ENCODE assay signal across 12 cellular contexts in genomic region chr2:205883026-205883425, GRCh38.
DNase-seq lines count a peak whose midpoint lies in the region; ATAC-seq and TF ChIP-seq lines count a peak whose summit lies in the region.
"Had no signal": no experiment of that assay in that cellular context is flagged by ENCODE, and none has a peak within 500 bp of the region (broad histone marks: within the 10 kb centered on the region; RNA-seq: fewer than 3 reads in every experiment).

No MANE protein-coding gene starts in this region.

- intact Hi-C loops in esophagus muscularis mucosa (cut with DNase I): no loop called here
- intact Hi-C loops in uterus (cut with DNase I; ENCODE audit: low total_unique reads): loop anchor here (10.0 kb wide), 1 partner anchor 118 kb away; no protein-coding TSS in a partner anchor

- H3K4me2 ChIP-seq in neural progenitor cell: no peak overlapping the region
- H3K4me2 ChIP-seq: A549 had no signal

- no peak overlapping the region for H3K4me3 Mint-ChIP-seq in neural progenitor cell
- H3K4me3 Mint-ChIP-seq: CD4-positive, alpha-beta memory T cell had no signal

- H3K36me3 ChIP-seq in HAP-1 (replicated peaks) (no peaks in the 10 kb centered on the region), esophagus muscularis mucosa (no peaks in the 10 kb centered on the region), neural progenitor cell (no peaks in the 10 kb centered on the region), uterus (no peaks in the 10 kb centered on the region)
- H3K36me3 ChIP-seq: BE2C had no signal

- H3K27ac Mint-ChIP-seq in neural progenitor cell: no peak overlapping the region
- H3K27ac Mint-ChIP-seq: CD4-positive, alpha-beta memory T cell had no signal

- peak; percentile 63 to 68 for DNase-seq in HAP-1 (ENCODE audit: low spot score in 2 of 2)
- DNase-seq in esophagus muscularis mucosa (ENCODE audit: extremely low spot score): no peak
- DNase-seq in neural progenitor cell (ENCODE audit: low spot score): peak; percentile 13
- DNase-seq in uterus: no peak
- DNase-seq in HT-29 (ENCODE audit: low spot score): no peak
- DNase-seq: BE2C; CD4-positive, alpha-beta memory T cell; DMS79 had no signal

- ATAC-seq in esophagus mucosa: no peak
- ATAC-seq in GM21723 (IDR thresholded peaks at IDR 0.05; ENCODE audit: unreplicated experiment): no peak
- ATAC-seq: A549 had no signal

- no peaks in the 10 kb centered on the region for H3K36me3 Mint-ChIP-seq in neural progenitor cell
- H3K36me3 Mint-ChIP-seq: CD4-positive, alpha-beta memory T cell had no signal

- peaks cover 10% of the 10 kb centered on the region for H3K4me1 Mint-ChIP-seq in neural progenitor cell

- no peaks in the 10 kb centered on the region for H3K79me2 ChIP-seq in neural progenitor cell (ENCODE audit: low read depth)

- H3K27ac ChIP-seq in esophagus muscularis mucosa (replicated peaks in 1 of 4) (peak overlapping the region; percentile 64 to 81 (median 78)), neural progenitor cell (no peak overlapping the region), uterus (peak overlapping the region; percentile 38 to 47)
- H3K27ac ChIP-seq: A549, C4-2B had no signal

- no peaks in the 10 kb centered on the region for H4K20me1 ChIP-seq in neural progenitor cell (ENCODE audit: low read depth)

- H3K4me3 ChIP-seq in HAP-1 (no peak overlapping the region), esophagus muscularis mucosa (no peak overlapping the region), neural progenitor cell (no peak overlapping the region), uterus (no peak overlapping the region)
- H3K4me3 ChIP-seq: A549 had no signal

- H3K9ac ChIP-seq in neural progenitor cell: no peak overlapping the region

- peaks cover 9% of the 10 kb centered on the region for H3K4me1 ChIP-seq in HAP-1
- H3K4me1 ChIP-seq in esophagus muscularis mucosa: peaks cover 0 to 58% (median 42%) of the 10 kb centered on the region in 4 donors
- peaks cover 16% of the 10 kb centered on the region for H3K4me1 ChIP-seq in neural progenitor cell
- H3K4me1 ChIP-seq in uterus: no peaks in the 10 kb centered on the region
- H3K4me1 ChIP-seq: A549, BE2C had no signal

- TF ChIP-seq CTCF in esophagus muscularis mucosa (IDR thresholded peaks at IDR 0.05) (no peak), neural progenitor cell (IDR thresholded peaks at IDR 0.05) (no peak), uterus (IDR thresholded peaks at IDR 0.05) (no peak)

- H3K9me3 Mint-ChIP-seq in neural progenitor cell: peaks cover 4% of the 10 kb centered on the region
- H3K9me3 Mint-ChIP-seq: CD4-positive, alpha-beta memory T cell had no signal

- H3K27me3 ChIP-seq in HAP-1 (ENCODE audit: low read depth) (0 out of 2 replicates have a peak, but pooled peaks cover 2% of the 10 kb centered on the region), esophagus muscularis mucosa (no peaks in the 10 kb centered on the region), neural progenitor cell (no peaks in the 10 kb centered on the region), uterus (no peaks in the 10 kb centered on the region)
- H3K27me3 ChIP-seq: BE2C had no signal

- peaks cover 6% of the 10 kb centered on the region for H3K27me3 Mint-ChIP-seq in neural progenitor cell (ENCODE audit: insufficient read depth, low read depth)

- no peaks in the 10 kb centered on the region for H3F3A ChIP-seq in neural progenitor cell (ENCODE audit: low read depth)

- H2AFZ ChIP-seq in neural progenitor cell (replicated peaks): no peak overlapping the region

- no peak for TF ChIP-seq EP300 in esophagus muscularis mucosa (IDR thresholded peaks at IDR 0.05)

- in situ Hi-C loops in HAP-1 (cut with MboI; ENCODE audit: low sequenced_read_pairs): loop anchor here (10.0 kb wide), 1 partner anchor 108 kb away; no protein-coding TSS in a partner anchor

- H3K9me3 ChIP-seq in HAP-1: no peaks in the 10 kb centered on the region
- H3K9me3 ChIP-seq in esophagus muscularis mucosa: no peaks in the 10 kb centered on the region
- no peaks in the 10 kb centered on the region for H3K9me3 ChIP-seq in neural progenitor cell (ENCODE audit: low read depth)
- no peaks in the 10 kb centered on the region for H3K9me3 ChIP-seq in uterus
- H3K9me3 ChIP-seq: A549, BE2C had no signal

- TF ChIP-seq POLR2A in esophagus muscularis mucosa (IDR thresholded peaks at IDR 0.05; ENCODE audit: low read depth) (no peak), uterus (IDR thresholded peaks at IDR 0.05) (no peak)

- 45% methylated on average over 5 of the region's 5 CpGs for whole genome bisulfite sequencing in esophagus muscularis mucosa

Comparison
In these comparisons a context has a peak if more than half of its experiments do, and no peak if none do; other contexts are left out.
1. DNase-seq: peak in HAP-1 (2 of 2) and neural progenitor cell (single experiment); none in esophagus muscularis mucosa (single experiment), uterus (0 of 2) and HT-29 (single experiment).